In genomic region chr6:14094721-14095120, GRCh38 we compare ENCODE assay signal across 19 cellular contexts. TPM values are rescaled to one million over a fixed set of nuclear protein-coding genes. Genes with fewer than 3 reads are reported as not detected.
DNase-seq lines count a peak whose midpoint lies in the region; ATAC-seq and TF ChIP-seq lines count a peak whose summit lies in the region.
"Had no signal": no experiment of that assay in that cellular context is flagged by ENCODE, and none has a peak within 500 bp of the region (broad histone marks: within the 10 kb centered on the region; RNA-seq: fewer than 3 reads in every experiment).

No MANE protein-coding gene starts in this region.

- H3K36me3 ChIP-seq in CD4-positive, CD25-positive, alpha-beta regulatory T cell (ENCODE audit: control insufficient read depth, insufficient read depth, low read length) = no peaks in the 10 kb centered on the region
- no peaks in the 10 kb centered on the region for H3K36me3 ChIP-seq in spleen
- H3K36me3 ChIP-seq in suprapubic skin = no peaks in the 10 kb centered on the region
- H3K36me3 ChIP-seq: MG63, sigmoid colon, tibial artery had no signal

- WGBS in spleen, 5 donors = 85 to 95% (median 89%) methylated on average over 4 of the region's 4 CpGs
- WGBS in suprapubic skin = 85% methylated on average over 4 of the region's 4 CpGs

- no peaks in the 10 kb centered on the region for H3K36me3 Mint-ChIP-seq in CD4-positive, CD25-positive, alpha-beta regulatory T cell
- H3K36me3 Mint-ChIP-seq in activated naive CD8-positive, alpha-beta T cell treated with anti-CD3 and anti-CD28 coated beads, Interleukin-2, amount 50 U/mL, for 24 hours (ENCODE audit: low read depth) = no peaks in the 10 kb centered on the region

- no peak for TF ChIP-seq CTCF in spleen (IDR thresholded peaks at IDR 0.05 in 8 of 11, conservative IDR thresholded peaks at IDR 0.05 in 3 of 11)
- TF ChIP-seq CTCF in suprapubic skin (IDR thresholded peaks at IDR 0.05) = no peak

- no peak for TF ChIP-seq EP300 in suprapubic skin (IDR thresholded peaks at IDR 0.05)

- H3K4me3 Mint-ChIP-seq in CD4-positive, CD25-positive, alpha-beta regulatory T cell = no peak overlapping the region
- H3K4me3 Mint-ChIP-seq in activated naive CD8-positive, alpha-beta T cell treated with anti-CD3 and anti-CD28 coated beads, Interleukin-2, amount 50 U/mL, for 24 hours = no peak overlapping the region
- H3K4me3 Mint-ChIP-seq: activated naive CD4-positive, alpha-beta T cell treated with anti-CD3 and anti-CD28 coated beads, Interleukin-2, amount 50 U/mL, for 24 hours; activated T-cell treated with anti-CD3 and anti-CD28 coated beads, Interleukin-2, amount 50 U/mL, for 4 hours; mesothelial cell of epicardium had no signal

- no peak overlapping the region for H3K27ac Mint-ChIP-seq in CD4-positive, CD25-positive, alpha-beta regulatory T cell
- H3K27ac Mint-ChIP-seq in activated naive CD8-positive, alpha-beta T cell treated with anti-CD3 and anti-CD28 coated beads, Interleukin-2, amount 50 U/mL, for 24 hours = peak overlapping the region; percentile 73
- H3K27ac Mint-ChIP-seq: activated naive CD4-positive, alpha-beta T cell treated with anti-CD3 and anti-CD28 coated beads, Interleukin-2, amount 50 U/mL, for 24 hours; mesothelial cell of epicardium had no signal

- H3K4me3 ChIP-seq in CD4-positive, CD25-positive, alpha-beta regulatory T cell (ENCODE audit: low read depth, low read length) = no peak overlapping the region
- H3K4me3 ChIP-seq in spleen (no peak overlapping the region), suprapubic skin (no peak overlapping the region)
- H3K4me3 ChIP-seq: MG63, sigmoid colon, tibial artery had no signal

- H3K9me3 Mint-ChIP-seq in CD4-positive, CD25-positive, alpha-beta regulatory T cell = peaks cover 0 to 5% (median 2%) of the 10 kb centered on the region in 7 donors
- H3K9me3 Mint-ChIP-seq in activated naive CD8-positive, alpha-beta T cell treated with anti-CD3 and anti-CD28 coated beads, Interleukin-2, amount 50 U/mL, for 24 hours = no peaks in the 10 kb centered on the region

- intact Hi-C loops in spleen (cut with DNase I; ENCODE audit: low total_unique reads) = no loop called here

- no peaks in the 10 kb centered on the region for H3K27me3 ChIP-seq in CD4-positive, CD25-positive, alpha-beta regulatory T cell (ENCODE audit: control insufficient read depth, insufficient read depth, low read length)
- no peaks in the 10 kb centered on the region for H3K27me3 ChIP-seq in spleen (replicated peaks in 1 of 7)
- no peaks in the 10 kb centered on the region for H3K27me3 ChIP-seq in suprapubic skin
- H3K27me3 ChIP-seq: MG63, sigmoid colon had no signal

- ATAC-seq in CD4-positive, CD25-positive, alpha-beta regulatory T cell (ENCODE audit: low read depth in 2 of 2) = no peak
- no peak for ATAC-seq in activated naive CD8-positive, alpha-beta T cell treated with anti-CD3 and anti-CD28 coated beads, Interleukin-2, amount 50 U/mL, for 24 hours

- DNase-seq in CD4-positive, CD25-positive, alpha-beta regulatory T cell = no peak
- DNase-seq in M059J (ENCODE audit: low read depth) = peak; percentile 85
- DNase-seq in activated naive CD8-positive, alpha-beta T cell treated with anti-CD3 and anti-CD28 coated beads, Interleukin-2, amount 50 U/mL, for 24 hours = no peak
- no peak for DNase-seq in spleen
- no peak for DNase-seq in stimulated activated naive CD4-positive, alpha-beta T cell treated with Interleukin-2 at 50 U/mL for 16 hours (lab: John Stamatoyannopoulos, UW)
- DNase-seq in suprapubic skin (ENCODE audit: low spot score in 2 of 2) = no peak
- DNase-seq in NCI-H1930 (lab: John Stamatoyannopoulos, UW) = no peak
- DNase-seq: activated T-cell treated with anti-CD3 and anti-CD28 coated beads, Interleukin-2, amount 50 U/mL, for 4 hours; COR-L47; MG63; NCI-H146; NCI-H2171; posterior cingulate gyrus; SHP77; sigmoid colon; T-helper 1 cell; tibial artery had no signal

- peaks cover 3% of the 10 kb centered on the region for H3K4me1 ChIP-seq in CD4-positive, CD25-positive, alpha-beta regulatory T cell (ENCODE audit: control insufficient read depth, insufficient read depth, low read length, poor library complexity, severe bottlenecking)
- H3K4me1 ChIP-seq in spleen (peaks cover 3 to 66% (median 31%) of the 10 kb centered on the region in 6 donors), suprapubic skin (peaks cover 20% of the 10 kb centered on the region)
- H3K4me1 ChIP-seq: tibial artery had no signal

- peaks cover 0 to 18% (median 12%) of the 10 kb centered on the region in 4 donors for H3K4me1 Mint-ChIP-seq in CD4-positive, CD25-positive, alpha-beta regulatory T cell
- peaks cover 59% of the 10 kb centered on the region for H3K4me1 Mint-ChIP-seq in activated naive CD8-positive, alpha-beta T cell treated with anti-CD3 and anti-CD28 coated beads, Interleukin-2, amount 50 U/mL, for 24 hours
- H3K4me1 Mint-ChIP-seq: activated naive CD4-positive, alpha-beta T cell treated with anti-CD3 and anti-CD28 coated beads, Interleukin-2, amount 50 U/mL, for 24 hours; mesothelial cell of epicardium had no signal

- H3K27ac ChIP-seq in CD4-positive, CD25-positive, alpha-beta regulatory T cell (ENCODE audit: insufficient read depth, low read length, poor library complexity, severe bottlenecking) = peak overlapping the region; percentile 29
- H3K27ac ChIP-seq in spleen (peak overlapping the region; percentile 35 to 89 (median 77)), suprapubic skin (no peak overlapping the region)
- H3K27ac ChIP-seq: sigmoid colon, tibial artery had no signal

- peaks cover 9% of the 10 kb centered on the region for H3K27me3 Mint-ChIP-seq in CD4-positive, CD25-positive, alpha-beta regulatory T cell
- H3K27me3 Mint-ChIP-seq in activated naive CD8-positive, alpha-beta T cell treated with anti-CD3 and anti-CD28 coated beads, Interleukin-2, amount 50 U/mL, for 24 hours = peaks cover 4% of the 10 kb centered on the region
- H3K27me3 Mint-ChIP-seq: activated naive CD4-positive, alpha-beta T cell treated with anti-CD3 and anti-CD28 coated beads, Interleukin-2, amount 50 U/mL, for 24 hours had no signal

- TF ChIP-seq POLR2A in spleen (IDR thresholded peaks at IDR 0.05) = no peak
- no peak for TF ChIP-seq POLR2A in suprapubic skin (IDR thresholded peaks at IDR 0.05)

- H3K9me3 ChIP-seq in CD4-positive, CD25-positive, alpha-beta regulatory T cell (ENCODE audit: control insufficient read depth in 2 of 2, low read length in 2 of 2) = peaks cover 0 to 3% of the 10 kb centered on the region in 2 experiments
- H3K9me3 ChIP-seq in spleen = peaks cover 0 to 7% (median 0%) of the 10 kb centered on the region in 8 donors
- no peaks in the 10 kb centered on the region for H3K9me3 ChIP-seq in suprapubic skin
- H3K9me3 ChIP-seq: sigmoid colon, tibial artery had no signal

RNA-seq across cellular contexts. Expression of gene CD83, which starts 22.9 kb away (rescaled TPM):
- total RNA-seq in CD4-positive, CD25-positive, alpha-beta regulatory T cell = 76.8 TPM
- 1 to 10 TPM; 2.4 to 5.6 (median 4.2) TPM for polyA plus RNA-seq in CD4-positive, CD25-positive, alpha-beta regulatory T cell
- total RNA-seq in M059J (2014; rRNA removed; shearing (Covaris generic)) = 6.8 and 8.9 TPM in 2 replicates
- 10 to 100 TPM; 11.7 to 51.5 (median 15.0) TPM for total RNA-seq in spleen
- 10 to 100 TPM; 25.6 to 36.8 (median 32.6) TPM for polyA plus RNA-seq in spleen
- 1 to 10 TPM; 5.4 to 9.0 (median 6.3) TPM for total RNA-seq in suprapubic skin
